In genomic region chr3:169744332-169745054, GRCh38 we compare ENCODE assay signal across 9 cellular contexts. TPM values are rescaled to one million over a fixed set of nuclear protein-coding genes. Genes with fewer than 3 reads are reported as not detected.
DNase-seq lines count a peak whose midpoint lies in the region; ATAC-seq, FAIRE-seq and TF ChIP-seq lines count a peak whose summit lies in the region.
"Had no signal": no experiment of that assay in that cellular context is flagged by ENCODE, and none has a peak within 500 bp of the region (broad histone marks: within the 10 kb centered on the region; RNA-seq: fewer than 3 reads in every experiment).

No MANE protein-coding gene starts in this region.

- peak; percentile 70 for DNase-seq in DMS 273 (lab: John Stamatoyannopoulos, UW; ENCODE audit: unreplicated experiment)
- peak; percentile 12 for DNase-seq in astrocyte (ENCODE audit: low read depth)
- peak; percentile 38 for DNase-seq in mesendoderm
- DNase-seq in head of caudate nucleus: no peak
- DNase-seq in natural killer cell: no peak
- DNase-seq: left colon had no signal

- peak; percentile 87 for TF ChIP-seq RAD21 in Ishikawa (IDR thresholded peaks at IDR 0.05; ENCODE audit: low read depth)

- peak; percentile 15 for TF ChIP-seq CTCF in astrocyte (IDR thresholded peaks at IDR 0.05; ENCODE audit: insufficient read depth, low read depth, low read length)
- TF ChIP-seq CTCF in natural killer cell (IDR thresholded peaks at IDR 0.05): no peak

- H2BK120ac ChIP-seq in mesendoderm (ENCODE audit: low read depth, low read length): no peak overlapping the region

- no peak overlapping the region for H3K23ac ChIP-seq in mesendoderm (ENCODE audit: low read length)

- H3K18ac ChIP-seq in mesendoderm (ENCODE audit: low read length): no peak overlapping the region

- H3K4ac ChIP-seq in mesendoderm (ENCODE audit: low read depth, low read length): no peak overlapping the region

- no peak overlapping the region for H4K5ac ChIP-seq in mesendoderm (ENCODE audit: low read length)

- no peak for ATAC-seq in GM21717 (IDR thresholded peaks at IDR 0.05; ENCODE audit: unreplicated experiment)
- no peak for ATAC-seq in HG02938 (IDR thresholded peaks at IDR 0.05; ENCODE audit: unreplicated experiment)
- no peak for ATAC-seq in natural killer cell
- ATAC-seq: left colon had no signal

- H3K27me3 ChIP-seq in astrocyte (ENCODE audit: insufficient read depth, low read length) (peaks cover 5% of the 10 kb centered on the region), mesendoderm (ENCODE audit: insufficient read depth, low read length, poor library complexity) (no peaks in the 10 kb centered on the region)

- H3K36me3 ChIP-seq in astrocyte (ENCODE audit: insufficient read depth, low read length): no peaks in the 10 kb centered on the region
- H3K36me3 ChIP-seq in mesendoderm (ENCODE audit: control insufficient read depth, insufficient read depth, low read length): no peaks in the 10 kb centered on the region

- H2AK5ac ChIP-seq in mesendoderm (ENCODE audit: low read length): no peak overlapping the region

- no peak overlapping the region for H3K56ac ChIP-seq in mesendoderm (ENCODE audit: low read length)

- TF ChIP-seq EP300 in Ishikawa (IDR thresholded peaks at IDR 0.05; ENCODE audit: borderline replicate concordance): no peak

- H3K4me1 ChIP-seq in astrocyte (ENCODE audit: insufficient read depth, low read length): no peaks in the 10 kb centered on the region
- H3K4me1 ChIP-seq in mesendoderm (ENCODE audit: control insufficient read depth, low read depth, low read length): no peaks in the 10 kb centered on the region

- intact Hi-C loops in head of caudate nucleus (cut with DNase I): no loop called here
- intact Hi-C loops in natural killer cell (cut with micrococcal nuclease): no loop called here

- H4K20me1 ChIP-seq in astrocyte (ENCODE audit: insufficient read depth, low read length): no peaks in the 10 kb centered on the region

- no peaks in the 10 kb centered on the region for H3K79me2 ChIP-seq in astrocyte (ENCODE audit: insufficient read depth, low read length)
- H3K79me2 ChIP-seq in mesendoderm (ENCODE audit: control insufficient read depth, insufficient read depth, low read length): no peaks in the 10 kb centered on the region

- H3K9ac ChIP-seq in astrocyte (ENCODE audit: low read length) (no peak overlapping the region), mesendoderm (ENCODE audit: low read length) (no peak overlapping the region)

- no peak for FAIRE-seq in astrocyte (lab: Jason Lieb, UNC)

- no peak overlapping the region for H3K27ac Mint-ChIP-seq in astrocyte (ENCODE audit: unreplicated experiment)
- no peak overlapping the region for H3K27ac Mint-ChIP-seq in natural killer cell

- H3K36me3 Mint-ChIP-seq in astrocyte (ENCODE audit: low read depth, unreplicated experiment) (no peaks in the 10 kb centered on the region), natural killer cell (no peaks in the 10 kb centered on the region)

- no peak overlapping the region for H3K27ac ChIP-seq in astrocyte (ENCODE audit: low read depth, low read length)
- H3K27ac ChIP-seq in mesendoderm (ENCODE audit: low read depth, low read length): no peak overlapping the region

- no peaks in the 10 kb centered on the region for H3K27me3 Mint-ChIP-seq in astrocyte (ENCODE audit: low read depth, unreplicated experiment)
- H3K27me3 Mint-ChIP-seq in natural killer cell (ENCODE audit: low read depth in 2 of 2): peaks cover 28 to 38% of the 10 kb centered on the region in 2 donors

- H4K8ac ChIP-seq in mesendoderm (ENCODE audit: low read depth, low read length): no peak overlapping the region

- H2AFZ ChIP-seq in astrocyte (ENCODE audit: low read depth, low read length): no peak overlapping the region

- H2BK5ac ChIP-seq in mesendoderm (ENCODE audit: low read length): no peak overlapping the region

- no CpG with 5 or more reads among the region's 1 CpG for WGBS in mesendoderm (ENCODE audit: extremely low coverage, insufficient coverage, low lambda C conversion rate)

- H3K4me2 ChIP-seq in astrocyte (ENCODE audit: low read length): no peak overlapping the region
- H3K4me2 ChIP-seq in mesendoderm (ENCODE audit: low read length): no peak overlapping the region

- H3K4me1 Mint-ChIP-seq in astrocyte (ENCODE audit: low read depth, unreplicated experiment): no peaks in the 10 kb centered on the region
- no peaks in the 10 kb centered on the region for H3K4me1 Mint-ChIP-seq in natural killer cell

- H2BK15ac ChIP-seq in mesendoderm (replicated peaks; ENCODE audit: low read depth): no peak overlapping the region

- H3K4me3 Mint-ChIP-seq in astrocyte (ENCODE audit: unreplicated experiment) (no peak overlapping the region), natural killer cell (no peak overlapping the region)

- no peaks in the 10 kb centered on the region for H3K79me1 ChIP-seq in mesendoderm (ENCODE audit: low read length)

- H3K4me3 ChIP-seq in astrocyte (ENCODE audit: insufficient read depth, low read depth, low read length) (no peak overlapping the region), mesendoderm (ENCODE audit: low read length) (no peak overlapping the region)

- H3K9me3 Mint-ChIP-seq in astrocyte (ENCODE audit: unreplicated experiment) (no peaks in the 10 kb centered on the region), natural killer cell (no peaks in the 10 kb centered on the region)

- no peaks in the 10 kb centered on the region for H3K9me3 ChIP-seq in astrocyte (ENCODE audit: insufficient read depth, low read depth, low read length)

TF ChIP-seq in Ishikawa, 13 proteins besides CTCF, POLR2A, EP300 and RAD21:
- TF ChIP-seq TEAD4 (IDR thresholded peaks at IDR 0.05) (no peak), NFIC (IDR thresholded peaks at IDR 0.05) (no peak), REST (IDR thresholded peaks at IDR 0.05; ENCODE audit: low read depth) (no peak), TAF1 (IDR thresholded peaks at IDR 0.05; ENCODE audit: low read depth) (no peak), ZBTB7A (IDR thresholded peaks at IDR 0.05; ENCODE audit: low read depth) (no peak)
TF ChIP-seq in Ishikawa: peak in this region for 0.

RNA-seq across cellular contexts. Expression of gene TERC, which starts 20.4 kb away (rescaled TPM):
- 0.86 and 1.2 TPM in 2 replicates for total RNA-seq in astrocyte
- 0.84 TPM for polyA plus RNA-seq in mesendoderm (2013, experiment 1 of 2)
- 0.74 TPM for polyA plus RNA-seq in mesendoderm (2013, experiment 2 of 2)
- total RNA-seq in natural killer cell: 1 to 10 TPM in 2 of 3 donors, under 1 TPM in 1; 0.92 to 2.7 (median 1.3) TPM

RNA-seq across cellular contexts. Expression of gene ACTRT3, which starts 24.9 kb away (rescaled TPM):
- total RNA-seq in astrocyte (3.3 and 3.7 TPM in 2 replicates), natural killer cell (under 1 TPM in 1 of 3 donors, not detected in 2; 0.68 TPM)
- polyA plus RNA-seq in mesendoderm (2013, experiment 1 of 2): 4.2 TPM
- polyA plus RNA-seq in mesendoderm (2013, experiment 2 of 2): 4.0 TPM

RNA-seq across cellular contexts. Expression of gene MYNN, which starts 28.7 kb away (rescaled TPM):
- total RNA-seq in astrocyte (12.6 and 12.9 TPM in 2 replicates), natural killer cell (10 to 100 TPM; 19.5 to 29.9 (median 29.2) TPM)
- 12.7 TPM for polyA plus RNA-seq in mesendoderm (2013, experiment 1 of 2)
- 12.4 TPM for polyA plus RNA-seq in mesendoderm (2013, experiment 2 of 2)

Comparison
In these comparisons a context has a peak if more than half of its experiments do, and no peak if none do; other contexts are left out.
1. DNase-seq: peak in DMS 273 (single experiment), astrocyte (single experiment) and mesendoderm (single experiment); none in head of caudate nucleus (0 of 42) and natural killer cell (single experiment).